Comparison of ENCODE assay signal across 13 cellular contexts in genomic region chr1:91792393-91793032, GRCh38.
DNase-seq lines count a peak whose midpoint lies in the region; ATAC-seq and TF ChIP-seq lines count a peak whose summit lies in the region.
"Had no signal": no experiment of that assay in that cellular context is flagged by ENCODE, and none has a peak within 500 bp of the region (broad histone marks: within the 10 kb centered on the region; RNA-seq: fewer than 3 reads in every experiment).

No MANE protein-coding gene starts in this region.

- no peaks in the 10 kb centered on the region for H3K27me3 Mint-ChIP-seq in CD4-positive, CD25-positive, alpha-beta regulatory T cell
- H3K27me3 Mint-ChIP-seq in endodermal cell (ENCODE audit: insufficient read depth) = no peaks in the 10 kb centered on the region
- H3K27me3 Mint-ChIP-seq in natural killer cell treated with Interleukin-12 subunit alpha and Interleukin-12 subunit beta and Interleukin-15 and Interleukin-18, amount 100 ng/mL, for 72 hours = no peaks in the 10 kb centered on the region

- H3K36me3 ChIP-seq in CD4-positive, CD25-positive, alpha-beta regulatory T cell (ENCODE audit: control insufficient read depth, insufficient read depth, low read length) = peaks cover 6% of the 10 kb centered on the region
- no peaks in the 10 kb centered on the region for H3K36me3 ChIP-seq in endodermal cell (ENCODE audit: control insufficient read depth, insufficient read depth, low read length)
- H3K36me3 ChIP-seq: WERI-Rb-1 had no signal

- H3K4me3 Mint-ChIP-seq in CD4-positive, CD25-positive, alpha-beta regulatory T cell = no peak overlapping the region
- no peak overlapping the region for H3K4me3 Mint-ChIP-seq in endodermal cell
- H3K4me3 Mint-ChIP-seq in natural killer cell treated with Interleukin-12 subunit alpha and Interleukin-12 subunit beta and Interleukin-15 and Interleukin-18, amount 100 ng/mL, for 72 hours = peak overlapping the region; percentile 30

- H3K36me3 Mint-ChIP-seq in CD4-positive, CD25-positive, alpha-beta regulatory T cell = peaks cover 28% of the 10 kb centered on the region
- H3K36me3 Mint-ChIP-seq in endodermal cell (ENCODE audit: low read depth) = peaks cover 9% of the 10 kb centered on the region
- peaks cover 26% of the 10 kb centered on the region for H3K36me3 Mint-ChIP-seq in natural killer cell treated with Interleukin-12 subunit alpha and Interleukin-12 subunit beta and Interleukin-15 and Interleukin-18, amount 100 ng/mL, for 72 hours

- peak overlapping the region in 2 of 3 donors; percentile 42 to 90 for H3K27ac Mint-ChIP-seq in CD4-positive, CD25-positive, alpha-beta regulatory T cell
- H3K27ac Mint-ChIP-seq in endodermal cell = no peak overlapping the region
- peak overlapping the region; percentile 66 to 96 for H3K27ac Mint-ChIP-seq in natural killer cell treated with Interleukin-12 subunit alpha and Interleukin-12 subunit beta and Interleukin-15 and Interleukin-18, amount 100 ng/mL, for 72 hours

- no peak overlapping the region for H3K9ac ChIP-seq in endodermal cell (ENCODE audit: extremely low read depth, low read length, poor library complexity, severe bottlenecking)

- no peaks in the 10 kb centered on the region for H3K27me3 ChIP-seq in CD4-positive, CD25-positive, alpha-beta regulatory T cell (ENCODE audit: control insufficient read depth, insufficient read depth, low read length)
- H3K27me3 ChIP-seq in endodermal cell (ENCODE audit: control insufficient read depth, insufficient read depth, low read length, poor library complexity, severe bottlenecking) = no peaks in the 10 kb centered on the region

- H3K4me1 Mint-ChIP-seq in CD4-positive, CD25-positive, alpha-beta regulatory T cell = peaks cover 6 to 23% (median 16%) of the 10 kb centered on the region in 4 donors
- H3K4me1 Mint-ChIP-seq in endodermal cell = peaks cover 31% of the 10 kb centered on the region
- H3K4me1 Mint-ChIP-seq in natural killer cell treated with Interleukin-12 subunit alpha and Interleukin-12 subunit beta and Interleukin-15 and Interleukin-18, amount 100 ng/mL, for 72 hours (ENCODE audit: low read depth in 2 of 2) = peaks cover 69 to 72% of the 10 kb centered on the region in 2 donors

- peaks cover 3% of the 10 kb centered on the region for H3K4me1 ChIP-seq in CD4-positive, CD25-positive, alpha-beta regulatory T cell (ENCODE audit: control insufficient read depth, insufficient read depth, low read length, poor library complexity, severe bottlenecking)
- peaks cover 8% of the 10 kb centered on the region for H3K4me1 ChIP-seq in endodermal cell (ENCODE audit: control insufficient read depth, insufficient read depth, low read length)

- no peak for DNase-seq in CD4-positive, CD25-positive, alpha-beta regulatory T cell
- DNase-seq in NCI-H146 (lab: John Stamatoyannopoulos, UW) (peak; percentile 66), endodermal cell (peak; percentile 69), cerebellar cortex (ENCODE audit: low spot score) (no peak), NCI-H1048 (lab: John Stamatoyannopoulos, UW) (no peak), NCI-H524 (lab: John Stamatoyannopoulos, UW) (no peak)
- DNase-seq in natural killer cell treated with Interleukin-12 subunit alpha and Interleukin-12 subunit beta and Interleukin-15 and Interleukin-18, amount 100 ng/mL, for 72 hours (ENCODE audit: low spot score) = no peak
- DNase-seq: activated T-cell treated with anti-CD3 and anti-CD28 coated beads, Interleukin-2, amount 50 U/mL, for 1 hour; psoas muscle; RPMI8226; WERI-Rb-1 had no signal

- no peak for ATAC-seq in CD4-positive, CD25-positive, alpha-beta regulatory T cell (ENCODE audit: low read depth in 2 of 2)
- ATAC-seq in natural killer cell treated with Interleukin-12 subunit alpha and Interleukin-12 subunit beta and Interleukin-15 and Interleukin-18, amount 100 ng/mL, for 72 hours = no peak
- no peak for ATAC-seq in HG02763 (IDR thresholded peaks at IDR 0.05; ENCODE audit: unreplicated experiment)

- no peaks in the 10 kb centered on the region for H3K9me3 Mint-ChIP-seq in CD4-positive, CD25-positive, alpha-beta regulatory T cell
- no peaks in the 10 kb centered on the region for H3K9me3 Mint-ChIP-seq in endodermal cell
- no peaks in the 10 kb centered on the region for H3K9me3 Mint-ChIP-seq in natural killer cell treated with Interleukin-12 subunit alpha and Interleukin-12 subunit beta and Interleukin-15 and Interleukin-18, amount 100 ng/mL, for 72 hours

- no peak overlapping the region for H3K27ac ChIP-seq in CD4-positive, CD25-positive, alpha-beta regulatory T cell (ENCODE audit: insufficient read depth, low read length, poor library complexity, severe bottlenecking)
- no peak overlapping the region for H3K27ac ChIP-seq in endodermal cell (ENCODE audit: low read depth, low read length)

- no peaks in the 10 kb centered on the region for H3K9me3 ChIP-seq in CD4-positive, CD25-positive, alpha-beta regulatory T cell (ENCODE audit: control insufficient read depth in 2 of 2, low read length in 2 of 2)
- no peaks in the 10 kb centered on the region for H3K9me3 ChIP-seq in endodermal cell (ENCODE audit: control insufficient read depth, low read length)
- H3K9me3 ChIP-seq: psoas muscle had no signal

- TF ChIP-seq CTCF in endodermal cell (conservative IDR thresholded peaks at IDR 0.05) = peak; percentile 58

- H3K4me3 ChIP-seq in CD4-positive, CD25-positive, alpha-beta regulatory T cell (ENCODE audit: low read depth, low read length) = no peak overlapping the region
- H3K4me3 ChIP-seq in endodermal cell (ENCODE audit: low read length) = no peak overlapping the region
- H3K4me3 ChIP-seq: lung, psoas muscle had no signal

- 76 to 89% methylated on average over 5 to 9 of the region's 9 CpGs for WGBS in endodermal cell (ENCODE audit: insufficient coverage in 1 of 2, insufficient read length in 1 of 2), 2 experiments

Comparison
In these comparisons a context has a peak if more than half of its experiments do, and no peak if none do; other contexts are left out.
1. DNase-seq: peak in NCI-H146 (single experiment) and endodermal cell (single experiment); none in CD4-positive, CD25-positive, alpha-beta regulatory T cell (0 of 3), natural killer cell treated with Interleukin-12 subunit alpha and Interleukin-12 subunit beta and Interleukin-15 and Interleukin-18, amount 100 ng/mL, for 72 hours (single experiment), cerebellar cortex (single experiment), NCI-H1048 (single experiment) and NCI-H524 (0 of 2).